10 cellular contexts compared by ENCODE assay signal in genomic region chr4:143402776-143403550, GRCh38.
A peak's percentile ranks its signal among the peaks of the same experiment; 100 is the strongest.
DNase-seq lines count a peak whose midpoint lies in the region; ATAC-seq and TF ChIP-seq lines count a peak whose summit lies in the region.
"Had no signal": no experiment of that assay in that cellular context is flagged by ENCODE, and none has a peak within 500 bp of the region (broad histone marks: within the 10 kb centered on the region; RNA-seq: fewer than 3 reads in every experiment).

No MANE protein-coding gene starts in this region.

- intact Hi-C loops in heart left ventricle (cut with DNase I), result loop anchor here in 2 of 10 donors (5.0 kb wide), 2 partner anchors 66 to 74 kb away; partner anchors contain the start of gene GAB1 (in 1 of the 2)

- no peaks in the 10 kb centered on the region for H3K9me3 Mint-ChIP-seq in activated T-cell treated with anti-CD3 and anti-CD28 coated beads, Interleukin-2, amount 50 U/mL, for 72 hours
- H3K9me3 Mint-ChIP-seq in activated CD8-positive, alpha-beta memory T cell treated with anti-CD3 and anti-CD28 coated beads, Interleukin-2, amount 10 ng/mL, durations not matched to agents 7 days and 5 days (ENCODE audit: low read depth), result no peaks in the 10 kb centered on the region

- no peak overlapping the region for H3K4me2 ChIP-seq in hepatocyte

- CTCF ChIA-PET in activated CD8-positive, alpha-beta memory T cell treated with anti-CD3 and anti-CD28 coated beads, Interleukin-2, amount 10 ng/mL, durations not matched to agents 7 days and 5 days (lab: Charles Lee), result no interaction called here

- H3K27ac Mint-ChIP-seq in activated T-cell treated with anti-CD3 and anti-CD28 coated beads, Interleukin-2, amount 50 U/mL, for 72 hours, result no peak overlapping the region
- H3K27ac Mint-ChIP-seq in activated CD8-positive, alpha-beta memory T cell treated with anti-CD3 and anti-CD28 coated beads, Interleukin-2, amount 10 ng/mL, durations not matched to agents 7 days and 5 days, result no peak overlapping the region

- ATAC-seq in activated T-cell treated with anti-CD3 and anti-CD28 coated beads, Interleukin-2, amount 50 U/mL, for 72 hours (replicated peaks in 1 of 2), result peak; percentile 73 to 76
- ATAC-seq in heart left ventricle (peak; percentile 55 to 84 (median 64)), HG02840 (IDR thresholded peaks at IDR 0.05; ENCODE audit: low FRiP score, unreplicated experiment) (no peak)
- no peak for ATAC-seq in activated CD8-positive, alpha-beta memory T cell treated with anti-CD3 and anti-CD28 coated beads, Interleukin-2, amount 10 ng/mL, durations not matched to agents 7 days and 5 days

- H3K9me3 ChIP-seq in heart left ventricle (no peaks in the 10 kb centered on the region), tibial nerve (no peaks in the 10 kb centered on the region), hepatocyte (ENCODE audit: low read depth) (no peaks in the 10 kb centered on the region)

- H3K27ac ChIP-seq in heart left ventricle, result peak overlapping the region; percentile 24 to 82 (median 67)
- H3K27ac ChIP-seq in tibial nerve, result peak overlapping the region; percentile 63 to 94 (median 78)
- no peak overlapping the region for H3K27ac ChIP-seq in hepatocyte

- peak overlapping the region; percentile 11 to 49 for H3K4me3 Mint-ChIP-seq in activated T-cell treated with anti-CD3 and anti-CD28 coated beads, Interleukin-2, amount 50 U/mL, for 72 hours
- no peak overlapping the region for H3K4me3 Mint-ChIP-seq in activated CD8-positive, alpha-beta memory T cell treated with anti-CD3 and anti-CD28 coated beads, Interleukin-2, amount 10 ng/mL, durations not matched to agents 7 days and 5 days

- no peaks in the 10 kb centered on the region for H3K9me2 ChIP-seq in hepatocyte (replicated peaks; ENCODE audit: insufficient read depth)

- H3K79me2 ChIP-seq in hepatocyte, result peaks cover 92% of the 10 kb centered on the region

- H3K4me1 ChIP-seq in heart left ventricle (peaks cover 8 to 92% (median 69%) of the 10 kb centered on the region in 12 donors), tibial nerve (peaks cover 11 to 92% (median 55%) of the 10 kb centered on the region in 4 donors), hepatocyte (ENCODE audit: insufficient read depth) (peaks cover 7% of the 10 kb centered on the region)

- H4K20me1 ChIP-seq in hepatocyte (ENCODE audit: insufficient read depth, poor library complexity, severe bottlenecking), result no peaks in the 10 kb centered on the region

- H3K27me3 ChIP-seq in heart left ventricle (no peaks in the 10 kb centered on the region), tibial nerve (no peaks in the 10 kb centered on the region), hepatocyte (no peaks in the 10 kb centered on the region)

- TF ChIP-seq CTCF in heart left ventricle (IDR thresholded peaks at IDR 0.05) (no peak), tibial nerve (IDR thresholded peaks at IDR 0.05) (no peak), hepatocyte (IDR thresholded peaks at IDR 0.05; ENCODE audit: poor library complexity) (no peak)

- peak overlapping the region in 8 of 12 donors; percentile 5 to 35 (median 11) for H3K4me3 ChIP-seq in heart left ventricle
- peak overlapping the region in 1 of 4 donors; percentile 10 for H3K4me3 ChIP-seq in tibial nerve
- no peak overlapping the region for H3K4me3 ChIP-seq in hepatocyte

- H3K36me3 ChIP-seq in heart left ventricle, result no peaks in the 10 kb centered on the region
- no peaks in the 10 kb centered on the region for H3K36me3 ChIP-seq in tibial nerve
- no peaks in the 10 kb centered on the region for H3K36me3 ChIP-seq in hepatocyte (replicated peaks; ENCODE audit: insufficient read depth, low read depth)

- peak; percentile 43 to 63 for TF ChIP-seq EP300 in tibial nerve (IDR thresholded peaks at IDR 0.05)

- no peak overlapping the region for H2AFZ ChIP-seq in hepatocyte

- H3K36me3 Mint-ChIP-seq in activated T-cell treated with anti-CD3 and anti-CD28 coated beads, Interleukin-2, amount 50 U/mL, for 72 hours (ENCODE audit: insufficient read depth in 2 of 2), result no peaks in the 10 kb centered on the region
- no peaks in the 10 kb centered on the region for H3K36me3 Mint-ChIP-seq in activated CD8-positive, alpha-beta memory T cell treated with anti-CD3 and anti-CD28 coated beads, Interleukin-2, amount 10 ng/mL, durations not matched to agents 7 days and 5 days

- TF ChIP-seq POLR2A in heart left ventricle (IDR thresholded peaks at IDR 0.05) (no peak), tibial nerve (IDR thresholded peaks at IDR 0.05) (no peak)

- 9 to 15% (median 12%) methylated on average over 4 of the region's 4 CpGs for WGBS in heart left ventricle, 4 donors
- 19 to 21% methylated on average over 4 of the region's 4 CpGs for WGBS in tibial nerve, 2 donors
- 84% methylated on average over 4 of the region's 4 CpGs for WGBS in hepatocyte (ENCODE audit: low lambda C conversion rate, missing lambda C conversion rate)

- peaks cover 5% of the 10 kb centered on the region for H3K27me3 Mint-ChIP-seq in activated T-cell treated with anti-CD3 and anti-CD28 coated beads, Interleukin-2, amount 50 U/mL, for 72 hours (ENCODE audit: low read depth)
- H3K27me3 Mint-ChIP-seq in activated CD8-positive, alpha-beta memory T cell treated with anti-CD3 and anti-CD28 coated beads, Interleukin-2, amount 10 ng/mL, durations not matched to agents 7 days and 5 days, result peaks cover 3% of the 10 kb centered on the region

- DNase-seq in activated T-cell treated with anti-CD3 and anti-CD28 coated beads, Interleukin-2, amount 50 U/mL, for 72 hours, result no peak
- DNase-seq in activated T-cell treated with anti-CD3 and anti-CD28 coated beads, Interleukin-2, amount 50 U/mL, for 48 hours, result no peak
- DNase-seq in LHCN-M2 (ENCODE audit: low read depth) (peak; percentile 22), heart left ventricle (no peak), tibial nerve (ENCODE audit: low spot score in 2 of 2) (no peak), hepatocyte (ENCODE audit: low spot score) (no peak)
- DNase-seq in activated CD8-positive, alpha-beta memory T cell treated with anti-CD3 and anti-CD28 coated beads, Interleukin-2, amount 10 ng/mL, durations not matched to agents 7 days and 5 days, result no peak
- DNase-seq: HCEC 1CT, NCI-H226 had no signal

- peaks cover 28% of the 10 kb centered on the region for H3K4me1 Mint-ChIP-seq in activated T-cell treated with anti-CD3 and anti-CD28 coated beads, Interleukin-2, amount 50 U/mL, for 72 hours (ENCODE audit: low read depth)
- H3K4me1 Mint-ChIP-seq in activated CD8-positive, alpha-beta memory T cell treated with anti-CD3 and anti-CD28 coated beads, Interleukin-2, amount 10 ng/mL, durations not matched to agents 7 days and 5 days, result peaks cover 19% of the 10 kb centered on the region

Comparison
In these comparisons a context has a peak if more than half of its experiments do, and no peak if none do; other contexts are left out.
1. ATAC-seq: peak in activated T-cell treated with anti-CD3 and anti-CD28 coated beads, Interleukin-2, amount 50 U/mL, for 72 hours (2 of 2) and heart left ventricle (4 of 4); none in activated CD8-positive, alpha-beta memory T cell treated with anti-CD3 and anti-CD28 coated beads, Interleukin-2, amount 10 ng/mL, durations not matched to agents 7 days and 5 days (single experiment) and HG02840 (single experiment).